Comparison of ENCODE assay signal across 8 cellular contexts in the genomic region with DNA sequence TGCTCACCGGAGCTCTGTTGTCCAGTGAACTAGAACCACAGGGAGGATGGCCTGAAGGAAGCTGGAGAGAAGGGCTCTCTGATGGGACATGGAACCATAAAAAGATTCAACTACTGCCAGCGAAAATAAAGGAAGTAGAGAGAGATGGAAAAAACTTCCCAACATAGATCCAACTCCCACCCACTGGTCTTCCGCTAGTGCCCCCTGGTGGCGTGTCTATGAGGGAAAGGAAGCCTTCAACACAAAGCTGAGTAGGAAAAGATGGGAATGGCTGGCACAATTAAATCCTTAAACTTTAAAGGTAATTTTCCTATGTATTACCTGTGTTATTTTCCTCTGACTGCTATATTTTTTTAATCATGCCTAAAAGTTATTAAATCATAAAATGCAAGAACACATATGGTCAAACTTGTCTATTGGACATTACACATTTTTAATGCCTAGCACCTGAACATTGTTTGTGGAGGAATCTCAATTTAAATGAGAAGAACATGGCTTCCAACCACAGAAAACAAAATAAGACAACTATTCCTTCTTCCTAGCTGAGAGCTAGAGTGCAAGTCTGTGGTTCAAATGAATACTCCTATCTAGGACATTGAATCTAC. TPM values are rescaled to one million over a fixed set of nuclear protein-coding genes. Genes with fewer than 3 reads are reported as not detected.
DNase-seq lines count a peak whose midpoint lies in the region; ATAC-seq and TF ChIP-seq lines count a peak whose summit lies in the region.

No MANE protein-coding gene starts in this region.

- H3K27ac ChIP-seq in RWPE2 (ENCODE audit: poor library complexity, severe bottlenecking) = no peak overlapping the region

- H3K9me3 ChIP-seq in RWPE2 (ENCODE audit: severe bottlenecking) = no peaks in the 10 kb centered on the region

- H3K27me3 ChIP-seq in GM06990 (replicated peaks; ENCODE audit: control insufficient read depth, insufficient read depth, low read length) (no peaks in the 10 kb centered on the region), RWPE2 (ENCODE audit: insufficient read depth, poor library complexity, severe bottlenecking) (no peaks in the 10 kb centered on the region)

- ATAC-seq in RWPE2 (ENCODE audit: low read depth) (0 out of 3 replicates have a peak, but pooled peaks have one; percentile 23), HG02973 (IDR thresholded peaks at IDR 0.05; ENCODE audit: unreplicated experiment) (no peak), HG03097 (IDR thresholded peaks at IDR 0.05; ENCODE audit: low FRiP score, unreplicated experiment) (no peak), GM18867 (IDR thresholded peaks at IDR 0.05; ENCODE audit: unreplicated experiment) (no peak)

- POLR2A ChIA-PET in AG04449 (lab: Yijun Ruan, JAX) = no interaction called here

- H3K4me1 ChIP-seq in RWPE2 (ENCODE audit: insufficient read depth, poor library complexity, severe bottlenecking) = no peaks in the 10 kb centered on the region

- TF ChIP-seq CTCF in AG04449 (IDR thresholded peaks at IDR 0.05; ENCODE audit: insufficient read depth, low read length, missing control alignments) (peak; percentile 49), GM06990 (IDR thresholded peaks at IDR 0.05; ENCODE audit: insufficient read depth, low read length, poor library complexity, severe bottlenecking) (peak; percentile 58), RWPE2 (IDR thresholded peaks at IDR 0.05; ENCODE audit: poor library complexity, severe bottlenecking) (peak; percentile 59)

- DNase-seq in AG04449 (ENCODE audit: low read depth, low spot score) (no peak), GM06990 (ENCODE audit: extremely low read depth, insufficient read length) (no peak), RWPE2 (ENCODE audit: low spot score) (no peak), dermis blood vessel endothelial cell (peak; percentile 43), midbrain (lab: John Stamatoyannopoulos, UW) (peak; percentile 21)

- CTCF ChIA-PET in AG04449 (lab: Yijun Ruan, JAX) = interaction anchor here (0.7 to 3.4 kb wide), 7 partner anchors 9 to 1176 kb away, joined by 3 to 21 read pairs (median 4); no protein-coding TSS in a partner anchor

- peaks cover 6% of the 10 kb centered on the region; the same call in 1 of the 2 replicates for H3K36me3 ChIP-seq in GM06990 (ENCODE audit: control insufficient read depth, insufficient read depth, low read length)
- H3K36me3 ChIP-seq in RWPE2 (ENCODE audit: low read depth) = peaks cover 87% of the 10 kb centered on the region

- H3K4me3 ChIP-seq in AG04449 (ENCODE audit: low read depth, low read length) (no peak overlapping the region), GM06990 (replicated peaks; ENCODE audit: low read depth, low read length) (no peak overlapping the region), RWPE2 (ENCODE audit: severe bottlenecking) (no peak overlapping the region)

RNA-seq across cellular contexts. Expression of a gene that starts 51.5 kb away (rescaled TPM):
- total RNA-seq in dermis blood vessel endothelial cell = 15.9 and 17.9 TPM in 2 replicates

Comparison
In these comparisons a context has a peak if more than half of its experiments do, and no peak if none do; other contexts are left out.
1. DNase-seq: peak in dermis blood vessel endothelial cell (single experiment) and midbrain (single experiment); none in AG04449 (single experiment), GM06990 (single experiment) and RWPE2 (single experiment).
2. Peak in every context shown above with its lines, with median percentiles within 50 percentile points of each other: CTCF ChIP-seq.